In the genomic region with DNA sequence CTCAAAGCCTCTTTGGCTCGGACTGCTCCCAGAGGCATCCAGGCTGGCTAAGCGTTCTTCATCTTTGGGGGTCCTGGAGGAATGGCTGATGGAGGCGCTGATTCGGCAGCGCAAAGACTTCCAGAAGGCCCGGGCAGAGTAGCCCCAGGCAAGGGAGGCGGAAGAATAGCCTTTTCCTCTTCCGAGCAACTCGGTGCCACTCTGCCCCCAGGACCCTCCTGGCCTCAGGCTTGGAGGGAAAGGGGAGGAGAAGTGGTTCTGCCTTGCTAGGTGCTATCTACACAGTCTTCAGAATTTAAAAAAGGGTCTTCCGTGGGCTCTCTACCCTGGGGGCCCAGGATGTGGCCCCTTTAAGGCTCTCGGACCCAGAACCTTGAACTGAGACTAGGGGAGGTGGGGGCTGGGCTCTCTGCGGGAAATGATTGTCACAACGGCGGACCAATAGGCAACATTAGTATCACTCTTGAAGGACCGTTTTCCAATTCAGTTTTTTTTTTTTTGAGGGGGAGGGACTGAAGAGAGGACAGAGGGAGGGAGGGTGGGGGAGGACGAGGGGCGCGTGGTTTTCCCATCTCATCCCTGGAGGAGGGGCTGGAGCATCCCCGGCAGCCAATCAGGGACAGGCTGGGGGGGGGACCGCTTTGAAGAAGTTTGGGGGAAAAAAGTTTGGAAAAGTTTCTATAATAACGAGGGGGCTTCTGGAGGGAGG, we compare ENCODE assay signal across 9 cellular contexts. TPM values are rescaled to one million over a fixed set of nuclear protein-coding genes. Genes with fewer than 3 reads are reported as not detected.
DNase-seq lines count a peak whose midpoint lies in the region; TF ChIP-seq lines count a peak whose summit lies in the region.
"Had no signal": no experiment of that assay in that cellular context is flagged by ENCODE, and none has a peak within 500 bp of the region (broad histone marks: within the 10 kb centered on the region; RNA-seq: fewer than 3 reads in every experiment).

A gene (plus strand): TSS at position 679 of the 709 bp plus-strand sequence. CDS start 157 bp downstream, outside the sequence.

- WGBS in liver = 19% methylated on average over 21 of the region's 21 CpGs

- H3K9ac ChIP-seq in duodenal mucosa (ENCODE audit: low read depth in 1 of 2, low read length in 2 of 2) (peak within 1 kb of the TSS; percentile 59 to 74), liver (ENCODE audit: low read depth in 1 of 2, low read length in 2 of 2) (no peak within 1 kb of the TSS)

- H3K4me3 ChIP-seq in SJCRH30 (peak within 1 kb of the TSS; percentile 93), duodenal mucosa (ENCODE audit: low read depth in 1 of 2, low read length in 2 of 2) (peak within 1 kb of the TSS; percentile 60 to 70), liver (ENCODE audit: low read depth in 1 of 3, low read length in 3 of 3) (peak within 1 kb of the TSS in 1 of 3 donors; percentile 28)

- TF ChIP-seq EP300 in Ishikawa (IDR thresholded peaks at IDR 0.05; ENCODE audit: borderline replicate concordance) = no peak

- H3K36me3 Mint-ChIP-seq in T-helper 1 cell treated with Interleukin-12 subunit alpha and Interleukin-12 subunit beta and Interleukin-4 antibody, amounts not matched to agents 30 μg/mL and 1 μg/mL, for 36 hours (ENCODE audit: low read depth) = no peaks in the 10 kb centered on the region

- no peak for TF ChIP-seq CTCF in liver (IDR thresholded peaks at IDR 0.05; ENCODE audit: low read depth, low read length, missing input control)

- peak within 1 kb of the TSS; percentile 85 for H3K27ac ChIP-seq in SJCRH30
- peak within 1 kb of the TSS; percentile 74 for H3K27ac ChIP-seq in duodenal mucosa (ENCODE audit: low read depth, low read length)
- H3K27ac ChIP-seq in liver (ENCODE audit: low read depth in 1 of 2, low read length in 2 of 2) = peak within 1 kb of the TSS; percentile 54 to 70
- H3K27ac ChIP-seq: neutrophil had no signal

- H3K4me3 Mint-ChIP-seq in T-helper 1 cell treated with Interleukin-12 subunit alpha and Interleukin-12 subunit beta and Interleukin-4 antibody, amounts not matched to agents 30 μg/mL and 1 μg/mL, for 36 hours = peak within 1 kb of the TSS; percentile 25

- DNase-seq in T-helper 1 cell (no peak), SJCRH30 (peak; percentile 93 to 97), stromal cell of bone marrow (ENCODE audit: low read depth) (peak; percentile 97), HPDE6-E6E7 (ENCODE audit: extremely low spot score) (no peak)

- H3K27me3 Mint-ChIP-seq in T-helper 1 cell treated with Interleukin-12 subunit alpha and Interleukin-12 subunit beta and Interleukin-4 antibody, amounts not matched to agents 30 μg/mL and 1 μg/mL, for 36 hours (ENCODE audit: low read depth) = peaks cover 65% of the 10 kb centered on the region

- peaks cover 14% of the 10 kb centered on the region for H3K4me1 Mint-ChIP-seq in T-helper 1 cell treated with Interleukin-12 subunit alpha and Interleukin-12 subunit beta and Interleukin-4 antibody, amounts not matched to agents 30 μg/mL and 1 μg/mL, for 36 hours (ENCODE audit: low read depth)

- TF ChIP-seq RAD21 in Ishikawa (IDR thresholded peaks at IDR 0.05; ENCODE audit: low read depth) = no peak
- TF ChIP-seq RAD21 in liver (IDR thresholded peaks at IDR 0.05) = no peak

- no peaks in the 10 kb centered on the region for H3K9me3 Mint-ChIP-seq in T-helper 1 cell treated with Interleukin-12 subunit alpha and Interleukin-12 subunit beta and Interleukin-4 antibody, amounts not matched to agents 30 μg/mL and 1 μg/mL, for 36 hours

- H3K4me1 ChIP-seq in SJCRH30 (peaks cover 3% of the 10 kb centered on the region), duodenal mucosa (ENCODE audit: control insufficient read depth in 1 of 2, insufficient read depth in 2 of 2, low read length in 2 of 2) (peaks cover 12 to 16% of the 10 kb centered on the region in 2 donors), liver (ENCODE audit: control insufficient read depth in 4 of 4, insufficient read depth in 4 of 4, low read length in 3 of 4) (peaks cover 0 to 5% (median 3%) of the 10 kb centered on the region in 4 donors)

- H3K27me3 ChIP-seq in SJCRH30 = no peaks in the 10 kb centered on the region
- H3K27me3 ChIP-seq in duodenal mucosa (ENCODE audit: control insufficient read depth in 1 of 2, insufficient read depth in 2 of 2, low read length in 2 of 2) = no peaks in the 10 kb centered on the region
- peaks cover 0 to 5% (median 0%) of the 10 kb centered on the region in 4 donors for H3K27me3 ChIP-seq in liver (ENCODE audit: control insufficient read depth in 4 of 4, insufficient read depth in 4 of 4, low read length in 3 of 4)

- no peak within 1 kb of the TSS for H3K27ac Mint-ChIP-seq in T-helper 1 cell treated with Interleukin-12 subunit alpha and Interleukin-12 subunit beta and Interleukin-4 antibody, amounts not matched to agents 30 μg/mL and 1 μg/mL, for 36 hours

- H3K9me3 ChIP-seq in SJCRH30 (replicated peaks) = no peaks in the 10 kb centered on the region
- no peaks in the 10 kb centered on the region for H3K9me3 ChIP-seq in duodenal mucosa (ENCODE audit: control insufficient read depth in 1 of 2, low read length in 2 of 2)
- no peaks in the 10 kb centered on the region for H3K9me3 ChIP-seq in liver (ENCODE audit: control insufficient read depth in 4 of 4, low read length in 3 of 4)
- H3K9me3 ChIP-seq: neutrophil had no signal

- H3K36me3 ChIP-seq in SJCRH30 (no peaks in the 10 kb centered on the region; the same call in 1 of the 2 replicates), duodenal mucosa (ENCODE audit: control insufficient read depth in 1 of 2, insufficient read depth in 2 of 2, low read length in 2 of 2) (no peaks in the 10 kb centered on the region), liver (ENCODE audit: control insufficient read depth in 4 of 4, insufficient read depth in 3 of 4, low read depth in 1 of 4, low read length in 3 of 4) (no peaks in the 10 kb centered on the region)
- H3K36me3 ChIP-seq: neutrophil had no signal

TF ChIP-seq in Ishikawa, 13 proteins besides CTCF, POLR2A, EP300 and RAD21:
- TF ChIP-seq, protein P1, sequence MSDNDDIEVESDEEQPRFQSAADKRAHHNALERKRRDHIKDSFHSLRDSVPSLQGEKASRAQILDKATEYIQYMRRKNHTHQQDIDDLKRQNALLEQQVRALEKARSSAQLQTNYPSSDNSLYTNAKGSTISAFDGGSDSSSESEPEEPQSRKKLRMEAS (IDR thresholded peaks at IDR 0.05) = 0 out of 2 replicates have a peak, but pooled peaks have one; percentile 7
- 0 out of 2 replicates have a peak, but pooled peaks have one; percentile 5 for TF ChIP-seq FOXM1 (IDR thresholded peaks at IDR 0.05; ENCODE audit: borderline replicate concordance, low read depth)
- TF ChIP-seq, protein P2, sequence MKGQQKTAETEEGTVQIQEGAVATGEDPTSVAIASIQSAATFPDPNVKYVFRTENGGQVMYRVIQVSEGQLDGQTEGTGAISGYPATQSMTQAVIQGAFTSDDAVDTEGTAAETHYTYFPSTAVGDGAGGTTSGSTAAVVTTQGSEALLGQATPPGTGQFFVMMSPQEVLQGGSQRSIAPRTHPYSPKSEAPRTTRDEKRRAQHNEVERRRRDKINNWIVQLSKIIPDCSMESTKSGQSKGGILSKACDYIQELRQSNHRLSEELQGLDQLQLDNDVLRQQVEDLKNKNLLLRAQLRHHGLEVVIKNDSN (IDR thresholded peaks at IDR 0.05) = no peak
- peak; percentile 81 for TF ChIP-seq ZBTB7A (IDR thresholded peaks at IDR 0.05; ENCODE audit: low read depth)
- TF ChIP-seq EGR1 (IDR thresholded peaks at IDR 0.05) = no peak

TF ChIP-seq in liver, 16 proteins besides CTCF, POLR2A, EP300 and RAD21:
- TF ChIP-seq FOXA1 (IDR thresholded peaks at IDR 0.05) = no peak
- no peak for TF ChIP-seq GABPA (IDR thresholded peaks at IDR 0.05 in 1 of 2, conservative IDR thresholded peaks at IDR 0.05 in 1 of 2)
- no peak for TF ChIP-seq HNF4A (conservative IDR thresholded peaks at IDR 0.05)
- TF ChIP-seq YY1 (IDR thresholded peaks at IDR 0.05) = no peak
- no peak for TF ChIP-seq SP1 (IDR thresholded peaks at IDR 0.05)
- TF ChIP-seq JUND (IDR thresholded peaks at IDR 0.05) = no peak
- TF ChIP-seq, protein P1 (IDR thresholded peaks at IDR 0.05) = no peak
- no peak for TF ChIP-seq FOXA2 (IDR thresholded peaks at IDR 0.05)
- TF ChIP-seq TAF1 (conservative IDR thresholded peaks at IDR 0.05) = no peak
- TF ChIP-seq RXRA (IDR thresholded peaks at IDR 0.05) = no peak
- TF ChIP-seq, protein P3, sequence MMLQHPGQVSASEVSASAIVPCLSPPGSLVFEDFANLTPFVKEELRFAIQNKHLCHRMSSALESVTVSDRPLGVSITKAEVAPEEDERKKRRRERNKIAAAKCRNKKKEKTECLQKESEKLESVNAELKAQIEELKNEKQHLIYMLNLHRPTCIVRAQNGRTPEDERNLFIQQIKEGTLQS (IDR thresholded peaks at IDR 0.05) = no peak
TF ChIP-seq in liver: peak in this region for 0.

RNA-seq across cellular contexts. Expression of the gene that starts here (rescaled TPM):
- total RNA-seq in SJCRH30 (2014; rRNA removed; shearing (Covaris generic)) = 33.3 and 39.3 TPM in 2 replicates
- total RNA-seq in liver = 1 to 10 TPM; 1.4 to 3.6 TPM
- 1 to 10 TPM; 1.0 to 2.2 TPM for polyA plus RNA-seq in liver

Comparison
In these comparisons a context has a peak if more than half of its experiments do, and no peak if none do; other contexts are left out.
1. DNase-seq: peak in SJCRH30 (2 of 2) and stromal cell of bone marrow (single experiment); none in T-helper 1 cell (0 of 5) and HPDE6-E6E7 (single experiment).
2. H3K9ac ChIP-seq: peak in duodenal mucosa (2 of 2); none in liver (0 of 2).
3. Peak in every context shown above with its lines, with median percentiles within 50 percentile points of each other: H3K27ac ChIP-seq.